ENCODE assay signal across 23 cellular contexts in the genomic region with DNA sequence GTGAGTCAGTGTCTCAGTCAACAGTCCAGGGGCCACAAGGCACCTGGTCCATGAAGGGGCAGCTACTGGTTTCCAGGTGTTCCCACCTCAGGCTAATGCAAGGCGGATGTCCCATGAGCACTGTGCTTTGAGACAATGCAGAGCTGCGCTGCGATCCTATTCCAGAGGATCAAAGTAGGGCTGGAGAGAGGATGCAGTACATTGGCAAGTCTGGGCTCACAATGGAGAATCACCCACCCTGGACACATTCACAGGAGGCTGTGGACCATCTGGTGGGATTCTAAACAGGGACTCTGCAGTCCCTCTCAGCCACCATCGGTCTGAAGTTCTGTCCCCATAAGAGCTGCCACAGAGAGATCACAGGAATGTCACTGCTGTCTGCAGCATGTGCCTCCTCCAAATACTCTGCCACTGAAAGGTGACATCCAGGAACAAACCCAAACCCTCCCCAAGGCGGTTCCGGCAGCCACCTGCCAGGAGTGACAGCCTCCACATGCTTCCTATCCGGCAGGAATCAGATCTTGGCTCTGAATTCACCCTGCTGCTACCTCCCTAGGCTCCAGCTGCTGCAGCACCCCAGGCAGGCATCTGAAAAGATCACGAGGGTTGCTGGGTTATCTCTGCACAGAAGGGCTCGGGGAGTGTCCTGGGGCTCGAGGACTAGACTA. TPM values are rescaled to one million over a fixed set of nuclear protein-coding genes. Genes with fewer than 3 reads are reported as not detected.
DNase-seq lines count a peak whose midpoint lies in the region; FAIRE-seq and TF ChIP-seq lines count a peak whose summit lies in the region.
"Had no signal": no experiment of that assay in that cellular context is flagged by ENCODE, and none has a peak within 500 bp of the region (broad histone marks: within the 10 kb centered on the region; RNA-seq: fewer than 3 reads in every experiment).

No MANE protein-coding gene starts in this region.

- DNase-seq in NCI-H2196 (lab: John Stamatoyannopoulos, UW; ENCODE audit: unreplicated experiment): peak; percentile 2
- DNase-seq in NCI-H2196 treated with DMSO at 0.1 percent for 48 hours (lab: John Stamatoyannopoulos, UW; ENCODE audit: unreplicated experiment): no peak
- DNase-seq in kidney: peak; percentile 15
- DNase-seq in NCI-H526 treated with DMSO at 0.1 percent for 48 hours (lab: John Stamatoyannopoulos, UW): no peak
- DNase-seq in germinal center (ENCODE audit: low spot score): no peak
- no peak for DNase-seq in MCF 10A (ENCODE audit: unreplicated experiment)
- DNase-seq: DMS79 treated with DMSO at 0.1 percent for 48 hours, H7, KBM-7, NCI-H1105, NCI-H187 treated with DMSO at 0.1 percent for 48 hours, NCI-H2107, NCI-H345, NCI-H524, NCI-H82, Peyer's patch, SJCRH30, T-helper 1 cell had no signal

- no peak for TF ChIP-seq CTCF in kidney (IDR thresholded peaks at IDR 0.05; ENCODE audit: borderline replicate concordance, extremely low read depth, insufficient read depth)
- no peak for TF ChIP-seq CTCF in MCF 10A (IDR thresholded peaks at IDR 0.05; ENCODE audit: unreplicated experiment)

- H3K4me1 ChIP-seq in kidney (ENCODE audit: control insufficient read depth in 1 of 2, insufficient read depth in 1 of 2, low read depth in 1 of 2, low read length in 2 of 2): no peaks in the 10 kb centered on the region
- H3K4me1 ChIP-seq: Peyer's patch, SJCRH30 had no signal

- CTCF ChIA-PET in MCF 10A (lab: Yijun Ruan, JAX): interaction anchor here (0.6 kb wide), 1 partner anchor 55 kb away, joined by 4 read pairs; no protein-coding TSS in a partner anchor

- no peak overlapping the region for H3K4me3 ChIP-seq in kidney (ENCODE audit: low read length in 2 of 2)
- H3K4me3 ChIP-seq: GM12878, Peyer's patch, SJCRH30 had no signal

- intact Hi-C loops in kidney (cut with DNase I) (no loop called here), MCF 10A (cut with micrococcal nuclease) (no loop called here)

- H3K36me3 Mint-ChIP-seq in MCF 10A (ENCODE audit: insufficient read depth, unreplicated experiment): peaks cover 37% of the 10 kb centered on the region

- H3K27me3 Mint-ChIP-seq in MCF 10A (ENCODE audit: insufficient read depth, unreplicated experiment): no peaks in the 10 kb centered on the region

- H3K9ac ChIP-seq in kidney (ENCODE audit: low read length in 2 of 2): no peak overlapping the region

- H3K36me3 ChIP-seq in kidney (ENCODE audit: control insufficient read depth in 1 of 2, insufficient read depth in 2 of 2, low read length in 2 of 2): peaks cover 20 to 33% of the 10 kb centered on the region in 2 donors

- H3K4me3 Mint-ChIP-seq in MCF 10A (ENCODE audit: unreplicated experiment): no peak overlapping the region

- H3K9me3 Mint-ChIP-seq in MCF 10A (ENCODE audit: unreplicated experiment): no peaks in the 10 kb centered on the region

- no TSS peak for BruUV-seq in MCF 10A (replicated peaks; lab: Mats Ljungman, UMichigan)

- H3K27ac Mint-ChIP-seq in MCF 10A (ENCODE audit: low read depth, unreplicated experiment): no peak overlapping the region

- H3K27ac ChIP-seq in angular gyrus (ENCODE audit: low read depth, low read length): peak overlapping the region; percentile 70
- no peak overlapping the region for H3K27ac ChIP-seq in kidney (ENCODE audit: low read depth in 2 of 2, low read length in 2 of 2)
- H3K27ac ChIP-seq: C4-2B, Peyer's patch, SJCRH30 had no signal

- POLR2A ChIA-PET in MCF 10A (lab: Yijun Ruan, JAX): no interaction called here

- no peaks in the 10 kb centered on the region for H3K4me1 Mint-ChIP-seq in MCF 10A (ENCODE audit: insufficient read depth, unreplicated experiment)

- no peaks in the 10 kb centered on the region for H3K9me3 ChIP-seq in kidney (ENCODE audit: control insufficient read depth in 1 of 2, low read length in 2 of 2)
- H3K9me3 ChIP-seq: Peyer's patch, SJCRH30 had no signal

- no peak for FAIRE-seq in kidney (lab: Jason Lieb, UNC)
- FAIRE-seq: A204.1, GM12878 had no signal

RNA-seq across cellular contexts. Expression of gene SERPIND1, which starts 45.3 kb away (rescaled TPM):
- total RNA-seq in kidney (not detected), MCF 10A (2022) (not detected in 2 replicates)
- not detected for polyA plus RNA-seq in kidney (ENCODE audit: insufficient read depth, low read depth, low replicate concordance)
- total RNA-seq: OCI-LY7, Peyer's patch had no signal

Comparison
In these comparisons a context has a peak if more than half of its experiments do, and no peak if none do; other contexts are left out.
1. DNase-seq: peak in NCI-H2196 (single experiment) and kidney (single experiment); none in NCI-H2196 treated with DMSO at 0.1 percent for 48 hours (single experiment), NCI-H526 treated with DMSO at 0.1 percent for 48 hours (single experiment), germinal center (single experiment) and MCF 10A (single experiment).